28 cellular contexts compared by ENCODE assay signal in the genomic region with DNA sequence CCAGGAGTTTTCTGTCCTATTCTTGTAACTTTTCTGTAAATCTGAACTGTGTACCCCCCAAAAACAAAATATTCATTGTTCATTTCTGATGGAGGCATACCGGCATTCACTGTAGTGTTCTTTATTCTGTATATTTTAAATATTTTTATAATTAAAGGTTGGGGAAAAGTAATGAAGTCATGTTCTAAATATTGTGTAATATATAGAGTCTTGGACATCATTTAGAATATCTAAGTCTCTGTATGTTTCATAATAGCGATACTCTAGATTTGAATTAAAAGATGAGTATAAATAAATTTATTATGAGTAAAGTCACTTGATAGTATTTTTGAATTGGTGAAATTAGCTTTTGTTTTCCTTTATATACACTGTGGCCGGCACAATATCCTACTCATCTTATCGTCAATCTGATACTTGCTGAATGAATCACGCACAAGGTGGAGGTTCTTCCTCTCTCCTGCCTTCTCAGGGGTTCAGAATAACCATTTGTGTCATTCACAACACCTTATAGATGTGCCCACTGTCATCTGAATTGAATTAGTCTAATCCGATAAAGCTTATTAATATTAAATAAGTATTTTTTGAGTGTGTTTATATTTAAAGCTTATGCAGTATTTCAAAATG.
A peak's percentile ranks its signal among the peaks of the same experiment; 100 is the strongest.
DNase-seq lines count a peak whose midpoint lies in the region; ATAC-seq and TF ChIP-seq lines count a peak whose summit lies in the region.
"Had no signal": no experiment of that assay in that cellular context is flagged by ENCODE, and none has a peak within 500 bp of the region (broad histone marks: within the 10 kb centered on the region; RNA-seq: fewer than 3 reads in every experiment).

No MANE protein-coding gene starts in this region.

- no peak overlapping the region for H3K4me3 ChIP-seq in RWPE2 (ENCODE audit: severe bottlenecking)
- H3K4me3 ChIP-seq: body of pancreas, heart left ventricle, lower lobe of right lung, psoas muscle, thoracic aorta had no signal

- no peak for DNase-seq in activated CD4-positive, CD25-positive, alpha-beta regulatory T cell treated with anti-CD3 and anti-CD28 coated beads, Interleukin-2, amount 50 U/mL, for 72 hours
- DNase-seq in RWPE2 (ENCODE audit: low spot score) (no peak), glutamatergic neuron (no peak), AG08395 (ENCODE audit: low spot score) (no peak), GM19238 (ENCODE audit: insufficient read length, low spot score) (no peak), SW480 (ENCODE audit: low spot score) (no peak)
- DNase-seq: activated CD4-positive, alpha-beta T cell treated with anti-CD3 and anti-CD28 coated beads for 4 hours; activated naive CD4-positive, alpha-beta T cell treated with Interleukin-2 at 50 U/mL for 16 hours; activated T-cell treated with anti-CD3 and anti-CD28 coated beads, Interleukin-2, amount 50 U/mL, for 48 hours; body of pancreas; erythroblast; HCEC 1CT; heart left ventricle; lower lobe of right lung; natural killer cell; NCI-H1092 treated with DMSO at 0.1 percent for 48 hours; NCI-H187 treated with DMSO at 0.1 percent for 48 hours; NCI-H526 treated with DMSO at 0.1 percent for 48 hours; occipital lobe; psoas muscle; SK-N-SH; stimulated activated CD4-positive, alpha-beta T cell treated with anti-CD3 and anti-CD28 coated beads, Interleukin-15, amount 100 ng/mL, for 24 hours; stimulated activated naive CD4-positive, alpha-beta T cell treated with Interleukin-2 at 50 U/mL for 16 hours had no signal

- H3K36me3 Mint-ChIP-seq in glutamatergic neuron (ENCODE audit: unreplicated experiment): no peaks in the 10 kb centered on the region
- H3K36me3 Mint-ChIP-seq: natural killer cell had no signal

- H3K27ac Mint-ChIP-seq in glutamatergic neuron (ENCODE audit: unreplicated experiment): peak overlapping the region; percentile 20
- H3K27ac Mint-ChIP-seq: CD4-positive, CD25-positive, alpha-beta regulatory T cell; natural killer cell had no signal

- peaks cover 29% of the 10 kb centered on the region for H3K4me1 ChIP-seq in RWPE2 (ENCODE audit: insufficient read depth, poor library complexity, severe bottlenecking)

- no peak overlapping the region for H3K4me3 Mint-ChIP-seq in glutamatergic neuron (ENCODE audit: unreplicated experiment)
- H3K4me3 Mint-ChIP-seq: natural killer cell had no signal

- ATAC-seq in activated CD4-positive, CD25-positive, alpha-beta regulatory T cell treated with anti-CD3 and anti-CD28 coated beads, Interleukin-2, amount 50 U/mL, for 24 hours: peak; percentile 75 to 86
- ATAC-seq in HG02610 (IDR thresholded peaks at IDR 0.05; ENCODE audit: unreplicated experiment) (peak; percentile 74), RWPE2 (ENCODE audit: low read depth) (peak; percentile 34)
- ATAC-seq: body of pancreas, heart left ventricle, lower lobe of right lung, natural killer cell, psoas muscle had no signal

- no peaks in the 10 kb centered on the region for H3K27me3 ChIP-seq in RWPE2 (ENCODE audit: insufficient read depth, poor library complexity, severe bottlenecking)
- H3K27me3 ChIP-seq: body of pancreas, heart left ventricle had no signal

- peaks cover 10% of the 10 kb centered on the region for H3K27me3 Mint-ChIP-seq in glutamatergic neuron (ENCODE audit: unreplicated experiment)
- H3K27me3 Mint-ChIP-seq: CD4-positive, CD25-positive, alpha-beta regulatory T cell had no signal

- H3K9me3 ChIP-seq in RWPE2 (ENCODE audit: severe bottlenecking): no peaks in the 10 kb centered on the region
- H3K9me3 ChIP-seq: body of pancreas, heart left ventricle, lower lobe of right lung, psoas muscle, SK-N-SH, thoracic aorta had no signal

- peaks cover 24% of the 10 kb centered on the region for H3K9me3 Mint-ChIP-seq in glutamatergic neuron (ENCODE audit: unreplicated experiment)
- H3K9me3 Mint-ChIP-seq: natural killer cell had no signal

- TF ChIP-seq CTCF in RWPE2 (IDR thresholded peaks at IDR 0.05; ENCODE audit: poor library complexity, severe bottlenecking): no peak
- TF ChIP-seq CTCF in glutamatergic neuron (IDR thresholded peaks at IDR 0.05; ENCODE audit: partially characterized antibody, unreplicated experiment): no peak

- peaks cover 48% of the 10 kb centered on the region for H3K4me1 Mint-ChIP-seq in glutamatergic neuron (ENCODE audit: low read depth, unreplicated experiment)

- H3K27ac ChIP-seq in RWPE2 (ENCODE audit: poor library complexity, severe bottlenecking): peak overlapping the region; percentile 29
- H3K27ac ChIP-seq: 22Rv1, body of pancreas, heart left ventricle, lower lobe of right lung, psoas muscle, thoracic aorta had no signal

- no peaks in the 10 kb centered on the region for H3K36me3 ChIP-seq in RWPE2 (ENCODE audit: low read depth)
- H3K36me3 ChIP-seq: heart left ventricle, lower lobe of right lung, thoracic aorta had no signal
